ENCODE assay signal across 10 cellular contexts in the genomic region with DNA sequence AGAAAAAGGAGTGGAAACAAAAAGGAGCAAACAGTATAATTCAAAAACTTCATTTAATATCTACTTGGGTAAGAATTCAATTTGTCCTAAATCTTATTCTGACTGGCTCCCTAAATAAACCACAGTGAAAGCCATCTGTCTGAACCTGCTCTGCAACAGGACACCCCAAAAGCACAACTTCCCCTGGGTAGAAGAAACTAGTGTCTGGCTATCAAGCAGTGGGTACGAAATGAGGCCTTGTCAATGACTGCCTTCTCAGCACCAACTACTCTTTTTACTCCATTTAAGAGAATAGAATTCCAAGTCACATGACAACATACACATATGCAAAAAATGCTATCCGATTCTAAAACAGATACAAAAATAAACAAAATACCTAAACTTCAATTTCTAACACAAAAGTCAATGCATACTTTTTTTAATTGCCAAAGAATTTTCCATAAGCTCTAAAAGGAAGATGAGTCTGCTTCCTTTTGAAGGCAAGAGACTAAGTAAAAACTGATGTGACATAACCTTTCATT.
DNase-seq lines count a peak whose midpoint lies in the region; ATAC-seq and TF ChIP-seq lines count a peak whose summit lies in the region.
"Had no signal": no experiment of that assay in that cellular context is flagged by ENCODE, and none has a peak within 500 bp of the region (broad histone marks: within the 10 kb centered on the region; RNA-seq: fewer than 3 reads in every experiment).

No MANE protein-coding gene starts in this region.

- intact Hi-C loops in natural killer cell (cut with micrococcal nuclease): no loop called here

- H3K9me3 ChIP-seq in mucosa of stomach (ENCODE audit: control insufficient read depth, low read length): no peaks in the 10 kb centered on the region

- peak overlapping the region; percentile 42 for H3K9ac ChIP-seq in mucosa of stomach (ENCODE audit: low read length)

- TF ChIP-seq CTCF in natural killer cell (IDR thresholded peaks at IDR 0.05): no peak

- DNase-seq in natural killer cell (no peak), caudate nucleus (lab: John Stamatoyannopoulos, UW) (no peak), GDM1 (lab: John Stamatoyannopoulos, UW) (no peak), occipital lobe (lab: John Stamatoyannopoulos, UW) (no peak), NK-92 (lab: John Stamatoyannopoulos, UW; ENCODE audit: unreplicated experiment) (no peak)
- DNase-seq in natural killer cell treated with Interleukin-12 subunit alpha and Interleukin-12 subunit beta and Interleukin-15 and Interleukin-18, amount 100 ng/mL, for 72 hours (ENCODE audit: low spot score): no peak
- DNase-seq: NCI-H524 treated with DMSO at 0.1 percent for 48 hours had no signal

- ATAC-seq in natural killer cell: no peak
- no peak for ATAC-seq in natural killer cell treated with Interleukin-12 subunit alpha and Interleukin-12 subunit beta and Interleukin-15 and Interleukin-18, amount 100 ng/mL, for 72 hours
- ATAC-seq in HG02798 (IDR thresholded peaks at IDR 0.05; ENCODE audit: poor library complexity, unreplicated experiment): no peak

- peaks cover 12 to 18% of the 10 kb centered on the region in 2 donors for H3K4me1 Mint-ChIP-seq in natural killer cell
- H3K4me1 Mint-ChIP-seq in natural killer cell treated with Interleukin-12 subunit alpha and Interleukin-12 subunit beta and Interleukin-15 and Interleukin-18, amount 100 ng/mL, for 72 hours (ENCODE audit: low read depth in 2 of 2): peaks cover 14 to 16% of the 10 kb centered on the region in 2 donors

- peaks cover 11% of the 10 kb centered on the region for H3K4me1 ChIP-seq in mucosa of stomach (ENCODE audit: control insufficient read depth, insufficient read depth, low read length)

- peak overlapping the region; percentile 15 for H3K4me3 Mint-ChIP-seq in natural killer cell
- no peak overlapping the region for H3K4me3 Mint-ChIP-seq in natural killer cell treated with Interleukin-12 subunit alpha and Interleukin-12 subunit beta and Interleukin-15 and Interleukin-18, amount 100 ng/mL, for 72 hours
- H3K4me3 Mint-ChIP-seq: neural crest cell had no signal

- H3K27ac ChIP-seq in caudate nucleus (ENCODE audit: low read depth, low read length): peak overlapping the region; percentile 96

- no peaks in the 10 kb centered on the region for H3K27me3 Mint-ChIP-seq in natural killer cell (ENCODE audit: low read depth in 2 of 2)
- no peaks in the 10 kb centered on the region for H3K27me3 Mint-ChIP-seq in natural killer cell treated with Interleukin-12 subunit alpha and Interleukin-12 subunit beta and Interleukin-15 and Interleukin-18, amount 100 ng/mL, for 72 hours

- no peaks in the 10 kb centered on the region for H3K36me3 Mint-ChIP-seq in natural killer cell
- H3K36me3 Mint-ChIP-seq in natural killer cell treated with Interleukin-12 subunit alpha and Interleukin-12 subunit beta and Interleukin-15 and Interleukin-18, amount 100 ng/mL, for 72 hours: peaks cover 4% of the 10 kb centered on the region

- no peaks in the 10 kb centered on the region for H3K27me3 ChIP-seq in mucosa of stomach (ENCODE audit: control insufficient read depth, insufficient read depth, low read length)

- H3K9me3 Mint-ChIP-seq in natural killer cell: no peaks in the 10 kb centered on the region
- no peaks in the 10 kb centered on the region for H3K9me3 Mint-ChIP-seq in natural killer cell treated with Interleukin-12 subunit alpha and Interleukin-12 subunit beta and Interleukin-15 and Interleukin-18, amount 100 ng/mL, for 72 hours
- H3K9me3 Mint-ChIP-seq: neural crest cell had no signal

- no peak overlapping the region for H3K27ac Mint-ChIP-seq in natural killer cell
- H3K27ac Mint-ChIP-seq in natural killer cell treated with Interleukin-12 subunit alpha and Interleukin-12 subunit beta and Interleukin-15 and Interleukin-18, amount 100 ng/mL, for 72 hours: no peak overlapping the region

- no peaks in the 10 kb centered on the region for H3K36me3 ChIP-seq in mucosa of stomach (ENCODE audit: control insufficient read depth, insufficient read depth, low read length)

- peak overlapping the region; percentile 0 for H3K4me3 ChIP-seq in mucosa of stomach (ENCODE audit: low read length)
